Comparison of ENCODE assay signal across 12 cellular contexts in genomic region chr20:44583179-44583578, GRCh38. TPM values are rescaled to one million over a fixed set of nuclear protein-coding genes. Genes with fewer than 3 reads are reported as not detected.
DNase-seq lines count a peak whose midpoint lies in the region; ATAC-seq and TF ChIP-seq lines count a peak whose summit lies in the region.
"Had no signal": no experiment of that assay in that cellular context is flagged by ENCODE, and none has a peak within 500 bp of the region (broad histone marks: within the 10 kb centered on the region; RNA-seq: fewer than 3 reads in every experiment).

No MANE protein-coding gene starts in this region.

- H3K9me3 Mint-ChIP-seq in MCF 10A (ENCODE audit: unreplicated experiment): peaks cover 6% of the 10 kb centered on the region
- H3K9me3 Mint-ChIP-seq in naive B cell: peaks cover 0 to 3% (median 0%) of the 10 kb centered on the region in 7 donors

- H3K27ac ChIP-seq in breast epithelium: peak overlapping the region; percentile 32 to 63
- peak overlapping the region; percentile 58 to 63 for H3K27ac ChIP-seq in esophagus (ENCODE audit: low read depth in 2 of 2, low read length in 1 of 2)
- peak overlapping the region; percentile 91 to 99 for H3K27ac ChIP-seq in uterus

- no peak overlapping the region for H3K27ac Mint-ChIP-seq in MCF 10A (ENCODE audit: low read depth, unreplicated experiment)
- peak overlapping the region in 5 of 6 donors; percentile 92 to 98 (median 96) for H3K27ac Mint-ChIP-seq in naive B cell

- peaks cover 10% of the 10 kb centered on the region for H3K4me1 Mint-ChIP-seq in MCF 10A (ENCODE audit: insufficient read depth, unreplicated experiment)
- H3K4me1 Mint-ChIP-seq in naive B cell: peaks cover 77 to 90% (median 83%) of the 10 kb centered on the region in 3 donors

- BruUV-seq in MCF 10A (replicated peaks; lab: Mats Ljungman, UMichigan): no TSS peak

- CTCF ChIA-PET in MCF 10A (lab: Yijun Ruan, JAX): interaction anchor here (0.6 to 1.5 kb wide), 3 partner anchors 10 to 55 kb away, joined by 3 to 5 read pairs (median 4); no protein-coding TSS in a partner anchor

- H3K4me3 ChIP-seq in breast epithelium: peak overlapping the region; percentile 21 to 64 (median 28)
- H3K4me3 ChIP-seq in esophagus (ENCODE audit: low read depth in 1 of 2, low read length in 2 of 2): peak overlapping the region; percentile 19 to 38
- peak overlapping the region; percentile 44 to 52 for H3K4me3 ChIP-seq in uterus

- no peaks in the 10 kb centered on the region for H3K27me3 ChIP-seq in breast epithelium
- H3K27me3 ChIP-seq in esophagus (ENCODE audit: control insufficient read depth in 1 of 2, insufficient read depth in 2 of 2, low read length in 2 of 2): no peaks in the 10 kb centered on the region
- H3K27me3 ChIP-seq in uterus: no peaks in the 10 kb centered on the region

- WGBS in esophagus, 2 donors: 65 to 66% methylated on average over 1 of the region's 1 CpG

- ATAC-seq in naive B cell (ENCODE audit: low read depth in 2 of 2): no peak
- no peak for ATAC-seq in HG02798 (IDR thresholded peaks at IDR 0.05; ENCODE audit: poor library complexity, unreplicated experiment)
- ATAC-seq in GM21390 (IDR thresholded peaks at IDR 0.05; ENCODE audit: unreplicated experiment): no peak

- TF ChIP-seq POLR2A in breast epithelium (IDR thresholded peaks at IDR 0.05) (no peak), uterus (IDR thresholded peaks at IDR 0.05) (no peak)

- no peaks in the 10 kb centered on the region for H3K36me3 ChIP-seq in breast epithelium
- no peaks in the 10 kb centered on the region for H3K36me3 ChIP-seq in esophagus (ENCODE audit: control insufficient read depth in 2 of 2, insufficient read depth in 2 of 2, low read length in 1 of 2)
- no peaks in the 10 kb centered on the region for H3K36me3 ChIP-seq in uterus

- no peak for TF ChIP-seq CTCF in breast epithelium (IDR thresholded peaks at IDR 0.05)
- TF ChIP-seq CTCF in MCF 10A (IDR thresholded peaks at IDR 0.05; ENCODE audit: unreplicated experiment): no peak
- no peak for TF ChIP-seq CTCF in uterus (IDR thresholded peaks at IDR 0.05)

- POLR2A ChIA-PET in MCF 10A (lab: Yijun Ruan, JAX): interaction anchor here (0.7 to 1.6 kb wide), 3 partner anchors 10 to 108 kb away, joined by 3 to 4 read pairs (median 3); no protein-coding TSS in a partner anchor

- no peaks in the 10 kb centered on the region for H3K36me3 Mint-ChIP-seq in MCF 10A (ENCODE audit: insufficient read depth, unreplicated experiment)
- H3K36me3 Mint-ChIP-seq in naive B cell: peaks cover 0 to 5% of the 10 kb centered on the region in 2 donors

- H3K4me3 Mint-ChIP-seq in MCF 10A (ENCODE audit: unreplicated experiment): no peak overlapping the region
- peak overlapping the region; percentile 84 to 96 (median 93) for H3K4me3 Mint-ChIP-seq in naive B cell

- H3K4me1 ChIP-seq in breast epithelium (peaks cover 0 to 3% of the 10 kb centered on the region in 2 donors), esophagus (ENCODE audit: control insufficient read depth in 2 of 2, insufficient read depth in 2 of 2, low read length in 1 of 2) (peaks cover 0 to 1% of the 10 kb centered on the region in 2 donors), uterus (peaks cover 10 to 17% of the 10 kb centered on the region in 2 donors)

- intact Hi-C loops in breast epithelium (cut with DNase I; ENCODE audit: low total_unique reads): no loop called here
- intact Hi-C loops in MCF 10A (cut with micrococcal nuclease): no loop called here
- intact Hi-C loops in uterus (cut with DNase I; ENCODE audit: low total_unique reads): no loop called here

- DNase-seq in breast epithelium (ENCODE audit: low spot score in 2 of 2) (no peak), MCF 10A (ENCODE audit: unreplicated experiment) (no peak), naive B cell (no peak), uterus (no peak), NCI-H510A treated with DMSO at 0.1 percent for 48 hours (lab: John Stamatoyannopoulos, UW) (no peak)
- DNase-seq: activated CD8-positive, alpha-beta memory T cell treated with anti-CD3 and anti-CD28 coated beads, Interleukin-2, amount 50 U/mL, for 48 hours; GDM1; retina; T-helper 1 cell had no signal

- no peaks in the 10 kb centered on the region for H3K27me3 Mint-ChIP-seq in MCF 10A (ENCODE audit: insufficient read depth, unreplicated experiment)
- no peaks in the 10 kb centered on the region for H3K27me3 Mint-ChIP-seq in naive B cell

- no peaks in the 10 kb centered on the region for H3K9me3 ChIP-seq in breast epithelium
- no peaks in the 10 kb centered on the region for H3K9me3 ChIP-seq in esophagus (ENCODE audit: control insufficient read depth in 2 of 2, insufficient read depth in 1 of 2, low read depth in 1 of 2, low read length in 1 of 2)
- H3K9me3 ChIP-seq in uterus: no peaks in the 10 kb centered on the region

RNA-seq across cellular contexts. Expression of gene PKIG, which starts 0.8 kb away (rescaled TPM):
- total RNA-seq in breast epithelium: 100 to 1,000 TPM in 1 of 3 donors, 10 to 100 TPM in 2; 59.9 to 102 (median 99.1) TPM
- total RNA-seq in MCF 10A (2022): 19.2 and 24.8 TPM in 2 replicates
- 10 to 100 TPM; 13.7 to 33.3 TPM for polyA plus RNA-seq in esophagus
- polyA plus RNA-seq in naive B cell (ENCODE audit: low read depth in 6 of 6): 100 to 1,000 TPM in 4 of 6 donors, 10 to 100 TPM in 2; 74.7 to 219 (median 103) TPM
- total RNA-seq in uterus: 100 to 1,000 TPM in 3 of 4 donors, 10 to 100 TPM in 1; 67.1 to 250 (median 145) TPM
